ENCODE assay signal across 8 cellular contexts in genomic region chr2:219277703-219278654, GRCh38. TPM values are rescaled to one million over a fixed set of nuclear protein-coding genes. Genes with fewer than 3 reads are reported as not detected.
A peak's percentile ranks its signal among the peaks of the same experiment; 100 is the strongest.
DNase-seq lines count a peak whose midpoint lies in the region; ATAC-seq and TF ChIP-seq lines count a peak whose summit lies in the region.

No MANE protein-coding gene starts in this region.

- peak; percentile 15 for ATAC-seq in omental fat pad (ENCODE audit: low FRiP score)
- no peak for ATAC-seq in thoracic aorta (ENCODE audit: insufficient number of reproducible peaks, low FRiP score, low read depth)

- H3K27me3 ChIP-seq in thoracic aorta (replicated peaks; ENCODE audit: insufficient read depth): no peaks in the 10 kb centered on the region

- H3K9me3 ChIP-seq in thoracic aorta: no peaks in the 10 kb centered on the region

- TF ChIP-seq CTCF in LNCAP (IDR thresholded peaks at IDR 0.05) (peak; percentile 88), omental fat pad (IDR thresholded peaks at IDR 0.05) (peak in 1 of 3 donors; percentile 83), thoracic aorta (IDR thresholded peaks at IDR 0.05) (peak; percentile 97)

- peak overlapping the region; percentile 24 for H3K4me3 ChIP-seq in thoracic aorta

- TF ChIP-seq POLR2A in GM19099 (IDR thresholded peaks at IDR 0.05; ENCODE audit: extremely low read depth, insufficient read length, low read depth): peak; percentile 54

- peaks cover 15% of the 10 kb centered on the region for H3K36me3 ChIP-seq in thoracic aorta

- peaks cover 18 to 45% of the 10 kb centered on the region in 2 donors for H3K4me1 ChIP-seq in thoracic aorta (ENCODE audit: control insufficient read depth in 1 of 2, low read depth in 2 of 2)

- H3K27ac ChIP-seq in thoracic aorta: peak overlapping the region; percentile 90 to 97

- DNase-seq in Ammon's horn (ENCODE audit: low spot score): peak; percentile 87
- peak; percentile 68 for DNase-seq in SHP77 treated with DMSO at 0.1 percent for 48 hours (lab: John Stamatoyannopoulos, UW)
- DNase-seq in activated naive CD4-positive, alpha-beta T cell treated with Interleukin-2 at 50 U/mL for 16 hours: peak; percentile 79
- DNase-seq in germinal center (ENCODE audit: low spot score): peak; percentile 79
- peak; percentile 68 for DNase-seq in omental fat pad (ENCODE audit: low spot score)
- no peak for DNase-seq in thoracic aorta (ENCODE audit: low spot score)

RNA-seq across cellular contexts. Expression of gene DNAJB2, which starts 1.2 kb away (rescaled TPM):
- total RNA-seq in omental fat pad (10 to 100 TPM; 27.5 to 56.6 (median 46.8) TPM), thoracic aorta (10 to 100 TPM; 56.9 to 61.2 TPM)

RNA-seq across cellular contexts. Expression of gene TUBA4A, which starts 24.3 kb away (rescaled TPM):
- 10 to 100 TPM; 26.9 to 74.0 (median 50.3) TPM for total RNA-seq in omental fat pad
- total RNA-seq in thoracic aorta: 10 to 100 TPM; 20.4 to 84.6 TPM

RNA-seq across cellular contexts. Expression of gene TUBA4B, which starts 24.9 kb away (rescaled TPM):
- not detected for total RNA-seq in omental fat pad
- not detected for total RNA-seq in thoracic aorta

RNA-seq across cellular contexts. Expression of gene PTPRN, which starts 31.2 kb away (rescaled TPM):
- total RNA-seq in omental fat pad: 1 to 10 TPM in 1 of 4 donors, under 1 TPM in 1, not detected in 2; 0.12 to 1.0 TPM
- total RNA-seq in thoracic aorta: not detected

RNA-seq across cellular contexts. Expression of gene STK16, which starts 32.7 kb away (rescaled TPM):
- total RNA-seq in omental fat pad: 10 to 100 TPM in 3 of 4 donors, 1 to 10 TPM in 1; 9.8 to 18.9 (median 12.5) TPM
- 10 to 100 TPM; 10.7 to 11.7 TPM for total RNA-seq in thoracic aorta
